ENCODE assay signal across 23 cellular contexts in genomic region chr9:135422340-135422944, GRCh38. TPM values are rescaled to one million over a fixed set of nuclear protein-coding genes. Genes with fewer than 3 reads are reported as not detected.
"Had no signal": no experiment of that assay in that cellular context is flagged by ENCODE, and none has a peak within 500 bp of the region (broad histone marks: within the 10 kb centered on the region; RNA-seq: fewer than 3 reads in every experiment).

No MANE protein-coding gene starts in this region.

- H3K4me1 Mint-ChIP-seq: naive thymus-derived CD8-positive, alpha-beta T cell; neural crest cell; stimulated activated memory B cell treated with anti-CD40 and anti-IgM and Interleukin-4, amounts not matched to agents 10 μg/mL and 1 μg/mL and 100 μg/mL, for 72 hours had no signal

- H3K36me3 ChIP-seq: esophagus muscularis mucosa, gastrocnemius medialis, pancreas, spleen, tibial nerve, upper lobe of right lung, vagina had no signal

- H3K27ac Mint-ChIP-seq: effector memory CD8-positive, alpha-beta T cell; naive thymus-derived CD8-positive, alpha-beta T cell; stimulated activated memory B cell treated with anti-CD40 and anti-IgM and Interleukin-4, amounts not matched to agents 10 μg/mL and 1 μg/mL and 100 μg/mL, for 72 hours; stimulated activated naive CD8-positive, alpha-beta T cell treated with anti-CD3 and anti-CD28 coated beads, Interleukin-15, Interleukin-2, amounts not matched to agents 100 ng/mL and 50 ng/mL, for 24 hours had no signal

- DNase-seq: effector memory CD8-positive, alpha-beta T cell; gastrocnemius medialis; glutamatergic neuron; islet precursor cell; mammary epithelial cell; mucosa of descending colon; naive thymus-derived CD8-positive, alpha-beta T cell; pancreas; psoas muscle; spleen; stimulated activated CD4-positive, alpha-beta T cell treated with anti-CD3 and anti-CD28 coated beads, Interleukin-15, amount 100 ng/mL, for 24 hours; stimulated activated CD4-positive, alpha-beta T cell treated with anti-CD3 and anti-CD28 coated beads, Interleukin-1b, Interleukin-23, amount 100 ng/mL, for 48 hours; stimulated activated CD4-positive, alpha-beta T cell treated with anti-CD3 and anti-CD28 coated beads, Interleukin-4, amount 100 ng/mL, for 24 hours; upper lobe of right lung had no signal

- H3K27ac ChIP-seq: epithelial cell of prostate, esophagus muscularis mucosa, gastrocnemius medialis, pancreas, psoas muscle, spleen, tibial nerve, upper lobe of right lung, vagina had no signal

- H3K4me3 ChIP-seq: esophagus muscularis mucosa, gastrocnemius medialis, mucosa of descending colon, pancreas, psoas muscle, spleen, tibial nerve, upper lobe of right lung, vagina had no signal

- H3K36me3 Mint-ChIP-seq: stimulated activated memory B cell treated with anti-CD40 and anti-IgM and Interleukin-4, amounts not matched to agents 10 μg/mL and 1 μg/mL and 100 μg/mL, for 72 hours had no signal

- H3K4me3 Mint-ChIP-seq: effector memory CD8-positive, alpha-beta T cell; naive thymus-derived CD8-positive, alpha-beta T cell; neural crest cell; stimulated activated memory B cell treated with anti-CD40 and anti-IgM and Interleukin-4, amounts not matched to agents 10 μg/mL and 1 μg/mL and 100 μg/mL, for 72 hours; stimulated activated naive CD8-positive, alpha-beta T cell treated with anti-CD3 and anti-CD28 coated beads, Interleukin-15, Interleukin-2, amounts not matched to agents 100 ng/mL and 50 ng/mL, for 24 hours had no signal

- H3K27me3 ChIP-seq: pancreas, upper lobe of right lung, vagina had no signal

- ATAC-seq: effector memory CD8-positive, alpha-beta T cell; gastrocnemius medialis; left lobe of liver; mucosa of descending colon; naive thymus-derived CD8-positive, alpha-beta T cell; pancreas; psoas muscle; sciatic nerve; stimulated activated memory B cell treated with anti-CD40 and anti-IgM and Interleukin-4, amounts not matched to agents 10 μg/mL and 1 μg/mL and 100 μg/mL, for 72 hours; upper lobe of right lung had no signal

- H3K9me3 ChIP-seq: gastrocnemius medialis, pancreas, psoas muscle, upper lobe of right lung, vagina had no signal

- H3K4me1 ChIP-seq: esophagus muscularis mucosa, gastrocnemius medialis, pancreas, psoas muscle, spleen, tibial nerve, upper lobe of right lung, vagina had no signal

RNA-seq across cellular contexts. Expression of gene PPP1R26, which starts 57.1 kb away (rescaled TPM):
- polyA plus RNA-seq: naive thymus-derived CD8-positive, alpha-beta T cell had no signal
